ENCODE assay signal across 9 cellular contexts in genomic region chr19:19538077-19538764, GRCh38. TPM values are rescaled to one million over a fixed set of nuclear protein-coding genes. Genes with fewer than 3 reads are reported as not detected.
A peak's percentile ranks its signal among the peaks of the same experiment; 100 is the strongest.
DNase-seq lines count a peak whose midpoint lies in the region; ATAC-seq, FAIRE-seq and TF ChIP-seq lines count a peak whose summit lies in the region.
"Had no signal": no experiment of that assay in that cellular context is flagged by ENCODE, and none has a peak within 500 bp of the region (broad histone marks: within the 10 kb centered on the region; RNA-seq: fewer than 3 reads in every experiment).

Gene CILP2, plus strand, starts transcription at chr19:19538265. Its CDS starts 85 bp downstream, at chr19:19538350.

- no peaks in the 10 kb centered on the region for H3K9me3 ChIP-seq in parathyroid adenoma (ENCODE audit: control insufficient read depth, low read length)

- H3K4me3 ChIP-seq in epithelial cell of proximal tubule (ENCODE audit: low read depth, low read length): peak within 1 kb of the TSS; percentile 21
- peak within 1 kb of the TSS; percentile 17 for H3K4me3 ChIP-seq in parathyroid adenoma (ENCODE audit: low read depth, low read length)

- no peak for FAIRE-seq in D721Med (lab: Jason Lieb, UNC)

- H3K4me2 ChIP-seq in parathyroid adenoma (ENCODE audit: low read length): peak within 1 kb of the TSS; percentile 42

- H3K4me1 ChIP-seq in parathyroid adenoma: peaks cover 3% of the 10 kb centered on the region

- no peak within 1 kb of the TSS for H3K9ac ChIP-seq in parathyroid adenoma

- DNase-seq in NCI-H345 (lab: John Stamatoyannopoulos, UW): peak; percentile 58
- DNase-seq in NCI-H345 treated with DMSO at 0.1 percent for 48 hours (lab: John Stamatoyannopoulos, UW; ENCODE audit: unreplicated experiment): no peak
- DNase-seq in epithelial cell of proximal tubule (ENCODE audit: low read depth): no peak
- DNase-seq in D721Med (ENCODE audit: insufficient read length, low spot score): no peak
- DNase-seq in epidermal melanocyte (ENCODE audit: insufficient read length, low spot score): no peak

- ATAC-seq in SK-N-SH treated with all-trans-retinoic acid at 6 μM for 48 hours (peak; percentile 60), GM21825 (IDR thresholded peaks at IDR 0.05; ENCODE audit: unreplicated experiment) (no peak)

- H3K27ac ChIP-seq in parathyroid adenoma: no peak within 1 kb of the TSS

- H3K27me3 ChIP-seq in parathyroid adenoma (ENCODE audit: control insufficient read depth, insufficient read depth, low read length): peaks cover 3% of the 10 kb centered on the region

- H2AFZ ChIP-seq in parathyroid adenoma: peak within 1 kb of the TSS; percentile 57

- no peaks in the 10 kb centered on the region for H3K36me3 ChIP-seq in parathyroid adenoma (ENCODE audit: control insufficient read depth, insufficient read depth, low read length)

- no peak for TF ChIP-seq CTCF in epithelial cell of proximal tubule (conservative IDR thresholded peaks at IDR 0.05; ENCODE audit: low read depth, low read length)
- no peak for TF ChIP-seq CTCF in parathyroid adenoma (IDR thresholded peaks at IDR 0.05)
- no peak for TF ChIP-seq CTCF in D721Med (IDR thresholded peaks at IDR 0.05; ENCODE audit: insufficient read depth, missing control alignments)

- no peaks in the 10 kb centered on the region for H3K79me2 ChIP-seq in parathyroid adenoma

TF ChIP-seq in SK-N-SH treated with all-trans-retinoic acid at 6 μM for 48 hours, 23 proteins besides CTCF, POLR2A, EP300 and RAD21:
- TF ChIP-seq CSDC2 (CRISPR knock-in tag; IDR thresholded peaks at IDR 0.05) (no peak), TOX (CRISPR knock-in tag; IDR thresholded peaks at IDR 0.05; ENCODE audit: borderline replicate concordance) (no peak)

RNA-seq across cellular contexts. Expression of gene CILP2, which starts in this region (rescaled TPM):
- total RNA-seq in epithelial cell of proximal tubule: 0.06 TPM in 1 of 2 replicates, not detected in the other
- total RNA-seq: lung microvascular endothelial cell had no signal
